ENCODE assay signal across 1 cellular context in the genomic region with DNA sequence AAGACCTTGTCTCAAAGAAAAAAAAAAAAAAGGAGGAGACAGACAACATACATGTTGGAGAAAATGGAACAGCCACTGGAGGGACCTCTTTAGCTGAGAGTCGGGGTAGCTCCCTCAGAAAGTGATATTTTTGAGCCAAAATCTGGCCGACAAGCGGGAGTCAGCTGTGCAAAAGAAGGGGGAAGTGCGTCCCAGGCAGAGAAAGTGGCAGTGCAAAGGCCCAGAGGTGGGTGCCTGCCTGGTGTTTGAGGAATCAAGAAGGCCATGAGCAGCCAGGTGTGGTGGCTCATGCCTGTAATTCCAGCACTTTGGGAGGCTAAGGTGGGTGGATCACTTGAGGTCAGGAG.
TF ChIP-seq lines count a peak whose summit lies in the region.

No MANE protein-coding gene starts in this region.

TF ChIP-seq in HCT116, 20 proteins besides CTCF, POLR2A, EP300 and RAD21 (continued from another document):
- TF ChIP-seq YY1 (IDR thresholded peaks at IDR 0.05; ENCODE audit: extremely low read depth, insufficient replicate concordance, low read depth, low read length) (no peak), TCF7L2 (IDR thresholded peaks at IDR 0.05; ENCODE audit: borderline replicate concordance, extremely low read depth, insufficient read depth, insufficient read length) (no peak), ZNF274 (IDR thresholded peaks at IDR 0.05; ENCODE audit: low read depth, low read length) (no peak), SIN3A (IDR thresholded peaks at IDR 0.05; ENCODE audit: low read depth) (no peak), CEBPB (IDR thresholded peaks at IDR 0.05; ENCODE audit: low read depth) (no peak), POLR2AphosphoS5 (IDR thresholded peaks at IDR 0.05; ENCODE audit: low read depth, low read length) (no peak)
